In the genomic region with DNA sequence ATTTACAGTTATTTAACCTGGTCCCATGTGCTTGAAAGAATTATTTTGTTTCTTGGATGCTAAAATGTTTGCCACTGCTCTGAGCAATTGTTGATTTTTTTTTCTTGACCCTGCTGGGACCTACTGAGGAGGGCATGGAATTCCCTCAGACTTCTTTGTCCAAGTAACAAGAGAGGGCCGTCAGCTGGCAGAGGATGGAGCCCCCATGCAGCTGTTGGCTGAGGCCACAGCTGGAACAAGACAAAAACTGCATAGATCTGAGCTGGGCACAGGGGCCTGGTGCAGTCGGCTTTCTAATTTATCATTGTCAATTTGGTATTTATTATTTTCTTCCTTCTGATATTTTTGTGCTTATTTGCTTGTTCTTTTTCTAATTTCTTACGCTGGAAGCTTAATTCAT, we compare ENCODE assay signal across 32 cellular contexts.
"Had no signal": no experiment of that assay in that cellular context is flagged by ENCODE, and none has a peak within 500 bp of the region (broad histone marks: within the 10 kb centered on the region; RNA-seq: fewer than 3 reads in every experiment).

No MANE protein-coding gene starts in this region.

- H3K9me3 ChIP-seq: MG63, Peyer's patch, SJSA1, SK-N-SH had no signal

- H3K9ac ChIP-seq: SK-N-SH had no signal

- H3K4me3 ChIP-seq: MG63, Peyer's patch, SJSA1 had no signal

- H3K27me3 Mint-ChIP-seq: activated CD4-positive, alpha-beta T cell treated with anti-CD3 and anti-CD28 coated beads for 36 hours; activated naive CD8-positive, alpha-beta T cell treated with anti-CD3 and anti-CD28 coated beads for 36 hours had no signal

- H3K4me1 Mint-ChIP-seq: activated CD4-positive, alpha-beta T cell treated with anti-CD3 and anti-CD28 coated beads for 36 hours; activated CD4-positive, alpha-beta T cell treated with anti-CD3 and anti-CD28 coated beads, Interleukin-2, amount 10 ng/mL, durations not matched to agents 7 days and 5 days; activated naive CD8-positive, alpha-beta T cell treated with anti-CD3 and anti-CD28 coated beads for 36 hours; WTC11 had no signal

- ATAC-seq: activated CD4-positive, alpha-beta T cell treated with anti-CD3 and anti-CD28 coated beads for 36 hours; activated CD4-positive, CD25-positive, alpha-beta regulatory T cell treated with anti-CD3 and anti-CD28 coated beads, Interleukin-2, amount 50 U/mL, for 24 hours; activated CD8-positive, alpha-beta T cell treated with anti-CD3 and anti-CD28 coated beads, Interleukin-2, amount 10 ng/mL, durations not matched to agents 7 days and 5 days; PC-3; WTC11 had no signal

- H3K36me3 Mint-ChIP-seq: activated naive CD8-positive, alpha-beta T cell treated with anti-CD3 and anti-CD28 coated beads for 36 hours; WTC11 had no signal

- H3K27ac ChIP-seq: Peyer's patch, SJSA1 had no signal

- H3K4me3 Mint-ChIP-seq: activated CD4-positive, alpha-beta T cell treated with anti-CD3 and anti-CD28 coated beads for 36 hours; activated CD4-positive, alpha-beta T cell treated with anti-CD3 and anti-CD28 coated beads, Interleukin-2, amount 10 ng/mL, durations not matched to agents 7 days and 5 days; activated CD8-positive, alpha-beta T cell treated with anti-CD3 and anti-CD28 coated beads, Interleukin-2, amount 10 ng/mL, durations not matched to agents 7 days and 5 days; activated naive CD8-positive, alpha-beta T cell treated with anti-CD3 and anti-CD28 coated beads for 36 hours; T-helper 1 cell treated with Interleukin-12 subunit alpha and Interleukin-12 subunit beta and Interleukin-4 antibody, amounts not matched to agents 30 μg/mL and 1 μg/mL, for 36 hours; T-helper 2 cell treated with Interferon-gamma antibody and Interleukin-4, amounts not matched to agents 5 μg/mL and 100 μg/mL, for 36 hours; WTC11 had no signal

- DNase-seq: activated CD4-positive, alpha-beta T cell treated with anti-CD3 and anti-CD28 coated beads for 36 hours; activated CD4-positive, alpha-beta T cell treated with anti-CD3 and anti-CD28 coated beads, Interleukin-2, amount 10 ng/mL, durations not matched to agents 7 days and 5 days; activated CD4-positive, alpha-beta T cell treated with anti-CD3 and anti-CD28 coated beads, Interleukin-2, amount 50 U/mL, for 48 hours; activated CD8-positive, alpha-beta memory T cell treated with anti-CD3 and anti-CD28 coated beads, Interleukin-2, amount 50 U/mL, for 48 hours; activated CD8-positive, alpha-beta T cell treated with anti-CD3 and anti-CD28 coated beads, Interleukin-2, amount 10 ng/mL, durations not matched to agents 7 days and 5 days; activated effector memory CD4-positive, alpha-beta T cell treated with Interleukin-2 at 50 U/mL for 16 hours; activated naive CD4-positive, alpha-beta T cell; activated naive CD4-positive, alpha-beta T cell treated with anti-CD3 and anti-CD28 coated beads, Interleukin-2, amount 50 U/mL, for 16 hours; activated naive CD8-positive, alpha-beta T cell treated with anti-CD3 and anti-CD28 coated beads for 36 hours; activated T-cell treated with anti-CD3 and anti-CD28 coated beads, Interleukin-2, amount 50 U/mL, for 48 hours; amniotic stem cell; aorta; Kasumi-1; KG1; MG63; NCI-H1048; NCI-H1105 treated with DMSO at 0.1 percent for 48 hours; NCI-H1436; NCI-H1694; NCI-H1930; NCI-H345; NCI-H524 treated with DMSO at 0.1 percent for 48 hours; PC-3; Peyer's patch; RPMI8226; SHP77 treated with DMSO at 0.1 percent for 48 hours; SK-N-SH had no signal

- H3K36me3 ChIP-seq: MG63, Peyer's patch, SJSA1 had no signal

- H3K4me1 ChIP-seq: Peyer's patch, SJSA1 had no signal

- H3K27ac Mint-ChIP-seq: activated CD4-positive, alpha-beta T cell treated with anti-CD3 and anti-CD28 coated beads for 36 hours; activated CD4-positive, alpha-beta T cell treated with anti-CD3 and anti-CD28 coated beads, Interleukin-2, amount 10 ng/mL, durations not matched to agents 7 days and 5 days; activated CD8-positive, alpha-beta T cell treated with anti-CD3 and anti-CD28 coated beads, Interleukin-2, amount 10 ng/mL, durations not matched to agents 7 days and 5 days; activated naive CD8-positive, alpha-beta T cell treated with anti-CD3 and anti-CD28 coated beads for 36 hours; T-helper 1 cell treated with Interleukin-12 subunit alpha and Interleukin-12 subunit beta and Interleukin-4 antibody, amounts not matched to agents 30 μg/mL and 1 μg/mL, for 36 hours; T-helper 2 cell treated with Interferon-gamma antibody and Interleukin-4, amounts not matched to agents 5 μg/mL and 100 μg/mL, for 36 hours; WTC11 had no signal

- H3K27me3 ChIP-seq: Peyer's patch, SJSA1 had no signal

- H3K9me3 Mint-ChIP-seq: activated naive CD8-positive, alpha-beta T cell treated with anti-CD3 and anti-CD28 coated beads for 36 hours; T-helper 1 cell treated with Interleukin-12 subunit alpha and Interleukin-12 subunit beta and Interleukin-4 antibody, amounts not matched to agents 30 μg/mL and 1 μg/mL, for 36 hours; T-helper 2 cell treated with Interferon-gamma antibody and Interleukin-4, amounts not matched to agents 5 μg/mL and 100 μg/mL, for 36 hours had no signal
